In genomic region chr20:34621383-34622367, GRCh38 we compare ENCODE assay signal across 15 cellular contexts. TPM values are rescaled to one million over a fixed set of nuclear protein-coding genes. Genes with fewer than 3 reads are reported as not detected.
DNase-seq lines count a peak whose midpoint lies in the region; ATAC-seq lines count a peak whose summit lies in the region.
"Had no signal": no experiment of that assay in that cellular context is flagged by ENCODE, and none has a peak within 500 bp of the region (broad histone marks: within the 10 kb centered on the region; RNA-seq: fewer than 3 reads in every experiment).

No MANE protein-coding gene starts in this region.

- peak overlapping the region; percentile 4; the same call in 1 of the 2 replicates for H3K27ac ChIP-seq in ACC112 (ENCODE audit: low read depth, low read length)
- H3K27ac ChIP-seq: gastrocnemius medialis had no signal

- peak; percentile 59 for DNase-seq in HCEC 1CT
- DNase-seq in iris pigment epithelial cell (ENCODE audit: low read depth) = peak; percentile 74
- no peak for DNase-seq in amniotic stem cell (lab: John Stamatoyannopoulos, UW)
- DNase-seq in epidermal melanocyte (ENCODE audit: insufficient read length, low spot score) = no peak
- no peak for DNase-seq in activated T-cell treated with anti-CD3 and anti-CD28 coated beads for 4 hours
- DNase-seq: caudate nucleus, gastrocnemius medialis, kidney, NCI-H187 treated with DMSO at 0.1 percent for 48 hours, nephron progenitor cell, spleen had no signal

- no peaks in the 10 kb centered on the region for H3K27me3 Mint-ChIP-seq in activated T-helper 17 cell treated with anti-CD3 and anti-CD28 coated beads, Interleukin-2, amount 50 U/mL, for 72 hours

- H3K79me2 ChIP-seq in ACC112 (ENCODE audit: control insufficient read depth, insufficient read depth, low read length, unreplicated experiment) = no peaks in the 10 kb centered on the region

- H3K27me3 ChIP-seq in ACC112 (ENCODE audit: insufficient read depth, low read length) = no peaks in the 10 kb centered on the region
- H3K27me3 ChIP-seq: gastrocnemius medialis, spleen had no signal

- H3K36me3 Mint-ChIP-seq in activated T-helper 17 cell treated with anti-CD3 and anti-CD28 coated beads, Interleukin-2, amount 50 U/mL, for 72 hours (ENCODE audit: low read depth) = peaks cover 59% of the 10 kb centered on the region

- ATAC-seq in activated T-helper 17 cell treated with anti-CD3 and anti-CD28 coated beads, Interleukin-2, amount 50 U/mL, for 72 hours (replicated peaks) = peak; percentile 24
- no peak for ATAC-seq in GM18502 (IDR thresholded peaks at IDR 0.05; ENCODE audit: poor library complexity, unreplicated experiment)
- ATAC-seq: gastrocnemius medialis had no signal

- peaks cover 7% of the 10 kb centered on the region; the same call in 1 of the 2 replicates for H3K36me3 ChIP-seq in ACC112 (ENCODE audit: insufficient read depth, low read length)

- H3K27ac Mint-ChIP-seq in activated T-helper 17 cell treated with anti-CD3 and anti-CD28 coated beads, Interleukin-2, amount 50 U/mL, for 72 hours = peak overlapping the region; percentile 66
- H3K27ac Mint-ChIP-seq: nephron progenitor cell had no signal

- H3K4me3 Mint-ChIP-seq in activated T-helper 17 cell treated with anti-CD3 and anti-CD28 coated beads, Interleukin-2, amount 50 U/mL, for 72 hours = no peak overlapping the region
- H3K4me3 Mint-ChIP-seq: CD14-positive monocyte, nephron progenitor cell had no signal

- H3K4me1 ChIP-seq in ACC112 (ENCODE audit: control insufficient read depth, insufficient read depth, low read length, unreplicated experiment) = peaks cover 14% of the 10 kb centered on the region

- peaks cover 18% of the 10 kb centered on the region for H3K4me1 Mint-ChIP-seq in activated T-helper 17 cell treated with anti-CD3 and anti-CD28 coated beads, Interleukin-2, amount 50 U/mL, for 72 hours

- no peak overlapping the region for H2AFZ ChIP-seq in ACC112 (ENCODE audit: low read length, unreplicated experiment)

- H3K4me3 ChIP-seq in ACC112 (ENCODE audit: low read depth, low read length) = no peak overlapping the region
- H3K4me3 ChIP-seq: gastrocnemius medialis had no signal

- H3K9me3 Mint-ChIP-seq in activated T-helper 17 cell treated with anti-CD3 and anti-CD28 coated beads, Interleukin-2, amount 50 U/mL, for 72 hours = no peaks in the 10 kb centered on the region

RNA-seq across cellular contexts. Expression of gene PIGU, which starts 55.2 kb away (rescaled TPM):
- 10 to 100 TPM; 17.3 to 23.0 TPM for total RNA-seq in activated T-helper 17 cell treated with anti-CD3 and anti-CD28 coated beads, Interleukin-2, amount 50 U/mL, for 72 hours

Comparison
In these comparisons a context has a peak if more than half of its experiments do, and no peak if none do; other contexts are left out.
1. DNase-seq: peak in HCEC 1CT (single experiment) and iris pigment epithelial cell (single experiment); none in amniotic stem cell (single experiment), epidermal melanocyte (single experiment) and activated T-cell treated with anti-CD3 and anti-CD28 coated beads for 4 hours (single experiment).